ENCODE assay signal across 16 cellular contexts in the genomic region with DNA sequence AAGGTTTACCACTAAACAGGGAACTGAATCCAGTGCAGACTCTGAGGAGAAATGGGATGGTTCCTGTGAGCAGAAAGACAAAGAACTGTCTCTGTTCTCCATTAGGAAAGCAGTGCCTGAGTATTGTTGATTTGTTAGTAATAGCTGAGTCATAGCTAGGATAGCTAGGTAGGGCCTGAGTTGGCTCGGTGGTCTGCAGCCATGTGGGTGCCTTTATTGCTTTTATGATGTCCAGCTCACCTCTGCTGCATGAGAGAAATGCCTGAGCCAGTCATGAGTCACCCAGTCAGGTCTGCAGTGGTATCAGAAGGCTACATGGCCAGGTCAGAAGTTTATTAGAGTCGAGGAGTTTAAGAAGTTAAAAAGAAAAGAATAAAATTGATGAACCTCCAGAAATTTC. TPM values are rescaled to one million over a fixed set of nuclear protein-coding genes. Genes with fewer than 3 reads are reported as not detected.
DNase-seq lines count a peak whose midpoint lies in the region; TF ChIP-seq lines count a peak whose summit lies in the region.
"Had no signal": no experiment of that assay in that cellular context is flagged by ENCODE, and none has a peak within 500 bp of the region (broad histone marks: within the 10 kb centered on the region; RNA-seq: fewer than 3 reads in every experiment).

No MANE protein-coding gene starts in this region.

- no peaks in the 10 kb centered on the region for H3K79me2 ChIP-seq in SK-N-SH (ENCODE audit: insufficient read depth)

- DNase-seq in 8988T (peak; percentile 18), HK-2 (ENCODE audit: unreplicated experiment) (peak; percentile 52), SK-N-SH (no peak), foreskin fibroblast (peak; percentile 89 to 94), NCI-H524 (lab: John Stamatoyannopoulos, UW) (no peak), posterior vena cava (ENCODE audit: low spot score) (no peak), type B pancreatic cell (ENCODE audit: extremely low spot score, unreplicated experiment) (no peak), NCI-H526 (lab: John Stamatoyannopoulos, UW) (no peak)
- DNase-seq: activated naive CD4-positive, alpha-beta T cell treated with anti-CD3 and anti-CD28 coated beads, Interleukin-2, amount 50 U/mL, for 16 hours; hypothalamus; lower lobe of right lung; NCI-H146; NCI-H69 had no signal

- H3K36me3 ChIP-seq in SK-N-SH (replicated peaks in 1 of 2; ENCODE audit: control insufficient read depth in 1 of 2, insufficient read depth in 2 of 2, low read length in 1 of 2): no peaks in the 10 kb centered on the region
- H3K36me3 ChIP-seq: lower lobe of right lung, neural progenitor cell, suprapubic skin had no signal

- H3F3A ChIP-seq in SK-N-SH (replicated peaks; ENCODE audit: insufficient read depth): peaks cover 14% of the 10 kb centered on the region

- intact Hi-C loops in posterior vena cava (cut with DNase I): no loop called here

- H3K9me3 ChIP-seq in SK-N-SH: no peaks in the 10 kb centered on the region
- H3K9me3 ChIP-seq: lower lobe of right lung, suprapubic skin had no signal

- H3K4me1 Mint-ChIP-seq in type B pancreatic cell (ENCODE audit: unreplicated experiment): no peaks in the 10 kb centered on the region
- H3K4me1 Mint-ChIP-seq: neural progenitor cell had no signal

- no peaks in the 10 kb centered on the region for H3K9me2 ChIP-seq in SK-N-SH

- H3K4me3 Mint-ChIP-seq in type B pancreatic cell: no peak overlapping the region
- H3K4me3 Mint-ChIP-seq: neural progenitor cell had no signal

- H3K9me3 Mint-ChIP-seq in type B pancreatic cell: no peaks in the 10 kb centered on the region
- H3K9me3 Mint-ChIP-seq: neural progenitor cell had no signal

- H3K4me3 ChIP-seq in SK-N-SH (ENCODE audit: low read depth in 2 of 2, low read length in 1 of 2) (no peak overlapping the region), foreskin fibroblast (ENCODE audit: low read depth in 1 of 2, low read length in 2 of 2) (no peak overlapping the region)
- H3K4me3 ChIP-seq: lower lobe of right lung, neural progenitor cell, suprapubic skin had no signal

- H3K4me1 ChIP-seq in SK-N-SH (ENCODE audit: control insufficient read depth in 1 of 2, insufficient read depth in 2 of 2, low read depth in 1 of 2, low read length in 1 of 2): peaks cover 0 to 28% of the 10 kb centered on the region in 2 experiments; a peak in 1 of 4 replicates
- H3K4me1 ChIP-seq: lower lobe of right lung, neural progenitor cell, suprapubic skin had no signal

- TF ChIP-seq EP300 in SK-N-SH (IDR thresholded peaks at IDR 0.05; ENCODE audit: borderline replicate concordance in 1 of 2, low read depth in 1 of 2, low read length in 1 of 2): peak in 1 of 2 experiments; percentile 61; a peak in 2 of 4 replicates

- TF ChIP-seq CTCF in SK-N-SH (IDR thresholded peaks at IDR 0.05) (no peak), foreskin fibroblast (IDR thresholded peaks at IDR 0.05; ENCODE audit: low read depth, low read length) (no peak), type B pancreatic cell (conservative IDR thresholded peaks at IDR 0.05) (no peak)

- H3K27ac ChIP-seq in SK-N-SH (ENCODE audit: low read depth in 2 of 2, low read length in 1 of 2): peak overlapping the region in 1 of 2 experiments; percentile 86; a peak in 2 of 4 replicates
- H3K27ac ChIP-seq: lower lobe of right lung, neural progenitor cell, suprapubic skin, VCaP had no signal

- no peaks in the 10 kb centered on the region for H3K27me3 Mint-ChIP-seq in type B pancreatic cell

- H3K27ac Mint-ChIP-seq in type B pancreatic cell: no peak overlapping the region
- H3K27ac Mint-ChIP-seq: neural progenitor cell had no signal

- H3K9ac ChIP-seq in SK-N-SH: peak overlapping the region; percentile 51
- H3K9ac ChIP-seq: neural progenitor cell had no signal

- H3K4me2 ChIP-seq in SK-N-SH: peak overlapping the region; percentile 46
- H3K4me2 ChIP-seq: neural progenitor cell had no signal

- H3K36me3 Mint-ChIP-seq in type B pancreatic cell: no peaks in the 10 kb centered on the region
- H3K36me3 Mint-ChIP-seq: neural progenitor cell had no signal

- POLR2A ChIA-PET in SK-N-SH (lab: Yijun Ruan, JAX): no interaction called here

- H2AFZ ChIP-seq in SK-N-SH (ENCODE audit: low read depth): 0 out of 2 replicates have a peak overlapping the region, but pooled peaks have one; percentile 4
- H2AFZ ChIP-seq: neural progenitor cell had no signal

- no peak for TF ChIP-seq RAD21 in SK-N-SH (IDR thresholded peaks at IDR 0.05; ENCODE audit: low read length)

- WGBS in SK-N-SH (ENCODE audit: low lambda C conversion rate): 0% methylated on average over 2 of the region's 2 CpGs

- CTCF ChIA-PET in SK-N-SH (lab: Yijun Ruan, JAX): interaction anchor here (0.6 to 2.5 kb wide), 2 partner anchors 11 to 32 kb away, joined by 3 to 9 read pairs; no protein-coding TSS in a partner anchor

- H4K20me1 ChIP-seq in SK-N-SH (ENCODE audit: insufficient read depth): no peaks in the 10 kb centered on the region

- no peaks in the 10 kb centered on the region for H3K27me3 ChIP-seq in SK-N-SH (ENCODE audit: insufficient read depth)
- H3K27me3 ChIP-seq: neural progenitor cell, suprapubic skin had no signal

TF ChIP-seq in SK-N-SH, 30 proteins besides CTCF, POLR2A, EP300 and RAD21 (continues in another document):
- peak; percentile 51; the same call in 1 of the 2 replicates for TF ChIP-seq TEAD4 (IDR thresholded peaks at IDR 0.05; ENCODE audit: borderline replicate concordance, insufficient read depth)
- TF ChIP-seq, protein P1, sequence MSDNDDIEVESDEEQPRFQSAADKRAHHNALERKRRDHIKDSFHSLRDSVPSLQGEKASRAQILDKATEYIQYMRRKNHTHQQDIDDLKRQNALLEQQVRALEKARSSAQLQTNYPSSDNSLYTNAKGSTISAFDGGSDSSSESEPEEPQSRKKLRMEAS (IDR thresholded peaks at IDR 0.05; ENCODE audit: low read depth): peak; percentile 57; the same call in 1 of the 2 replicates
- no peak for TF ChIP-seq MXI1 (IDR thresholded peaks at IDR 0.05; ENCODE audit: low read depth, low read length)
- TF ChIP-seq NFIC (IDR thresholded peaks at IDR 0.05; ENCODE audit: borderline replicate concordance): peak; percentile 70
- TF ChIP-seq TCF12 (IDR thresholded peaks at IDR 0.05): peak; percentile 85
- TF ChIP-seq GATA2 (CRISPR knock-in tag; IDR thresholded peaks at IDR 0.05): no peak
- peak; percentile 90 for TF ChIP-seq FOSL2 (IDR thresholded peaks at IDR 0.05; ENCODE audit: borderline replicate concordance, low read depth)
- TF ChIP-seq CHD2 (IDR thresholded peaks at IDR 0.05; ENCODE audit: low read length, partially characterized antibody): no peak
- TF ChIP-seq EZH2phosphoT487 (IDR thresholded peaks at IDR 0.05; ENCODE audit: borderline replicate concordance, low read depth): no peak
- TF ChIP-seq, protein P2, sequence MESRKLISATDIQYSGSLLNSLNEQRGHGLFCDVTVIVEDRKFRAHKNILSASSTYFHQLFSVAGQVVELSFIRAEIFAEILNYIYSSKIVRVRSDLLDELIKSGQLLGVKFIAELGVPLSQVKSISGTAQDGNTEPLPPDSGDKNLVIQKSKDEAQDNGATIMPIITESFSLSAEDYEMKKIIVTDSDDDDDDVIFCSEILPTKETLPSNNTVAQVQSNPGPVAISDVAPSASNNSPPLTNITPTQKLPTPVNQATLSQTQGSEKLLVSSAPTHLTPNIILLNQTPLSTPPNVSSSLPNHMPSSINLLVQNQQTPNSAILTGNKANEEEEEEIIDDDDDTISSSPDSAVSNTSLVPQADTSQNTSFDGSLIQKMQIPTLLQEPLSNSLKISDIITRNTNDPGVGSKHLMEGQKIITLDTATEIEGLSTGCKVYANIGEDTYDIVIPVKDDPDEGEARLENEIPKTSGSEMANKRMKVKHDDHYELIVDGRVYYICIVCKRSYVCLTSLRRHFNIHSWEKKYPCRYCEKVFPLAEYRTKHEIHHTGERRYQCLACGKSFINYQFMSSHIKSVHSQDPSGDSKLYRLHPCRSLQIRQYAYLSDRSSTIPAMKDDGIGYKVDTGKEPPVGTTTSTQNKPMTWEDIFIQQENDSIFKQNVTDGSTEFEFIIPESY (IDR thresholded peaks at IDR 0.05; ENCODE audit: borderline replicate concordance, low read depth): no peak
- TF ChIP-seq RCOR1 (IDR thresholded peaks at IDR 0.05; ENCODE audit: low read length): no peak
- TF ChIP-seq, protein P3, sequence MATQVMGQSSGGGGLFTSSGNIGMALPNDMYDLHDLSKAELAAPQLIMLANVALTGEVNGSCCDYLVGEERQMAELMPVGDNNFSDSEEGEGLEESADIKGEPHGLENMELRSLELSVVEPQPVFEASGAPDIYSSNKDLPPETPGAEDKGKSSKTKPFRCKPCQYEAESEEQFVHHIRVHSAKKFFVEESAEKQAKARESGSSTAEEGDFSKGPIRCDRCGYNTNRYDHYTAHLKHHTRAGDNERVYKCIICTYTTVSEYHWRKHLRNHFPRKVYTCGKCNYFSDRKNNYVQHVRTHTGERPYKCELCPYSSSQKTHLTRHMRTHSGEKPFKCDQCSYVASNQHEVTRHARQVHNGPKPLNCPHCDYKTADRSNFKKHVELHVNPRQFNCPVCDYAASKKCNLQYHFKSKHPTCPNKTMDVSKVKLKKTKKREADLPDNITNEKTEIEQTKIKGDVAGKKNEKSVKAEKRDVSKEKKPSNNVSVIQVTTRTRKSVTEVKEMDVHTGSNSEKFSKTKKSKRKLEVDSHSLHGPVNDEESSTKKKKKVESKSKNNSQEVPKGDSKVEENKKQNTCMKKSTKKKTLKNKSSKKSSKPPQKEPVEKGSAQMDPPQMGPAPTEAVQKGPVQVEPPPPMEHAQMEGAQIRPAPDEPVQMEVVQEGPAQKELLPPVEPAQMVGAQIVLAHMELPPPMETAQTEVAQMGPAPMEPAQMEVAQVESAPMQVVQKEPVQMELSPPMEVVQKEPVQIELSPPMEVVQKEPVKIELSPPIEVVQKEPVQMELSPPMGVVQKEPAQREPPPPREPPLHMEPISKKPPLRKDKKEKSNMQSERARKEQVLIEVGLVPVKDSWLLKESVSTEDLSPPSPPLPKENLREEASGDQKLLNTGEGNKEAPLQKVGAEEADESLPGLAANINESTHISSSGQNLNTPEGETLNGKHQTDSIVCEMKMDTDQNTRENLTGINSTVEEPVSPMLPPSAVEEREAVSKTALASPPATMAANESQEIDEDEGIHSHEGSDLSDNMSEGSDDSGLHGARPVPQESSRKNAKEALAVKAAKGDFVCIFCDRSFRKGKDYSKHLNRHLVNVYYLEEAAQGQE (IDR thresholded peaks at IDR 0.05; ENCODE audit: low read depth, low read length): no peak

RNA-seq across cellular contexts. Expression of a gene that starts 24.2 kb away (rescaled TPM):
- polyA plus RNA-seq in SK-N-SH (2012; rRNA removed): 0.46 and 1.1 TPM in 2 replicates
- 1.1 TPM in 2 replicates for polyA plus RNA-seq in SK-N-SH (2012; cell fraction: cytosol; rRNA removed)
- 0.65 and 0.79 TPM in 2 replicates for polyA plus RNA-seq in SK-N-SH (2012; cell fraction: nucleus; rRNA removed)
- total RNA-seq in posterior vena cava (1 to 10 TPM; 3.1 to 4.8 TPM), type B pancreatic cell (ENCODE audit: low replicate concordance) (1.7 and 3.2 TPM in 2 replicates)

Comparison
In these comparisons a context has a peak if more than half of its experiments do, and no peak if none do; other contexts are left out.
1. DNase-seq: peak in 8988T (single experiment), HK-2 (single experiment) and foreskin fibroblast (2 of 2); none in SK-N-SH (single experiment), NCI-H524 (0 of 2), posterior vena cava (single experiment), type B pancreatic cell (single experiment) and NCI-H526 (0 of 2).